In the genomic region with DNA sequence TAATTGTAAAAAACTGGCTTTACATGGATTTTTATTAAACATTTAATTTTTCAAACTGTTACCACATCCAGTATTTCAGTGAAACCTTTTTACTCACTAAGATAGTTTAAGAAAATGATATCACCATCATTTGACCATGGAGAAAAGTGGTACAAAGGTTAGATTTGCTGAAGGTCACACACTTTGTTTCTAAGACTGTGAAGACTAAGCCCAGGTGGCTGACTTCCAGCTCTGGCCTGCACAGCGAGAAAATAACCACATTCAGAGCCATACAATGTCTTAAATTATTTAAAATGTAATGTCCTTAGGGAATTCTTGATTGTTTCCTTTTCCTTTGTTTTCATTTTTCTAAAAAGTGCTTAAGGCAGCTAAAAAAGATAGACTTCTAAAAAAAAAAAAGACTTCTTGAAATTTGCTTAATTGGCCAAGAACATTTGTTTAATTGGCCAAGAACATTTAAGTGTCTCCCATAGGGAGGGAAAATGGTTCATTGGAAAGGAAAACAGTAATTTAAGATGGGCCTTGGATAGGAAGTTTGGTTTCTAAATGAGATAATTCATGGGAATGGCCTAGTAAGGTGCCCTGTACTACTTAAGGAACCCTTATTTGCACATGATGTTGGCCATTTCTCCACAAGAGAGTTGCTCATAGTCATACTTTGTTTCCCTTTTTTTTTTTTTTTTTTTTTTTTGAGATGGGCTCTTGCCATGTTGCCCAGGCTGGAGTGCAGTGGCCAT, we compare ENCODE assay signal across 11 cellular contexts. TPM values are rescaled to one million over a fixed set of nuclear protein-coding genes. Genes with fewer than 3 reads are reported as not detected.
"Had no signal": no experiment of that assay in that cellular context is flagged by ENCODE, and none has a peak within 500 bp of the region (broad histone marks: within the 10 kb centered on the region; RNA-seq: fewer than 3 reads in every experiment).

No MANE protein-coding gene starts in this region.

- H3K9me3 Mint-ChIP-seq: activated naive CD4-positive, alpha-beta T cell treated with anti-CD3 and anti-CD28 coated beads, Interleukin-2, amount 10 ng/mL, durations not matched to agents 7 days and 5 days; activated T-helper 17 cell treated with anti-CD3 and anti-CD28 coated beads, Interleukin-2, amount 50 U/mL, for 72 hours; memory B cell had no signal

- H3K4me1 Mint-ChIP-seq: activated naive CD4-positive, alpha-beta T cell treated with anti-CD3 and anti-CD28 coated beads, Interleukin-2, amount 10 ng/mL, durations not matched to agents 7 days and 5 days; activated T-helper 17 cell treated with anti-CD3 and anti-CD28 coated beads, Interleukin-2, amount 50 U/mL, for 72 hours had no signal

- H3K4me3 ChIP-seq: adrenal gland, tibial nerve had no signal

- DNase-seq: activated CD4-positive, alpha-beta T cell treated with anti-CD3 and anti-CD28 coated beads, Interleukin-2, amount 50 U/mL, for 1 hour; activated naive CD4-positive, alpha-beta T cell treated with anti-CD3 and anti-CD28 coated beads, Interleukin-2, amount 10 ng/mL, durations not matched to agents 7 days and 5 days; activated T-cell treated with anti-CD3 and anti-CD28 coated beads for 4 hours; brain microvascular endothelial cell; foreskin keratinocyte; stimulated activated CD4-positive, alpha-beta T cell treated with anti-CD3 and anti-CD28 coated beads, Interleukin-4, amount 100 ng/mL, for 24 hours had no signal

- H3K9me3 ChIP-seq: adrenal gland, tibial nerve had no signal

- H3K27me3 ChIP-seq: adrenal gland, brain microvascular endothelial cell, tibial nerve had no signal

- H3K27ac Mint-ChIP-seq: activated naive CD4-positive, alpha-beta T cell treated with anti-CD3 and anti-CD28 coated beads, Interleukin-2, amount 10 ng/mL, durations not matched to agents 7 days and 5 days; activated T-helper 17 cell treated with anti-CD3 and anti-CD28 coated beads, Interleukin-2, amount 50 U/mL, for 72 hours; memory B cell had no signal

- H3K4me3 Mint-ChIP-seq: activated naive CD4-positive, alpha-beta T cell treated with anti-CD3 and anti-CD28 coated beads, Interleukin-2, amount 10 ng/mL, durations not matched to agents 7 days and 5 days; activated T-helper 17 cell treated with anti-CD3 and anti-CD28 coated beads, Interleukin-2, amount 50 U/mL, for 72 hours; memory B cell had no signal

- H3K27ac ChIP-seq: adrenal gland, brain microvascular endothelial cell, foreskin keratinocyte had no signal

- H3K36me3 ChIP-seq: adrenal gland, brain microvascular endothelial cell, tibial nerve had no signal

- H3K36me3 Mint-ChIP-seq: activated naive CD4-positive, alpha-beta T cell treated with anti-CD3 and anti-CD28 coated beads, Interleukin-2, amount 10 ng/mL, durations not matched to agents 7 days and 5 days had no signal

RNA-seq across cellular contexts. Expression of gene CYP1B1, which starts 45.2 kb away (rescaled TPM):
- polyA plus RNA-seq: neural cell had no signal
